ENCODE assay signal across 29 cellular contexts in genomic region chr14:33528655-33529054, GRCh38.
"Had no signal": no experiment of that assay in that cellular context is flagged by ENCODE, and none has a peak within 500 bp of the region (broad histone marks: within the 10 kb centered on the region; RNA-seq: fewer than 3 reads in every experiment).

No MANE protein-coding gene starts in this region.

- ATAC-seq: esophagus mucosa, gastrocnemius medialis, heart right ventricle, left cardiac atrium, left lung, left ventricle myocardium superior, lower lobe of right lung, mucosa of descending colon had no signal

- H3K36me3 Mint-ChIP-seq: mesothelial cell of epicardium, naive B cell had no signal

- H3K4me3 ChIP-seq: coronary artery, dorsolateral prefrontal cortex, esophagus squamous epithelium, gastrocnemius medialis, heart right ventricle, left lung, lower lobe of right lung, mucosa of descending colon had no signal

- H3K27me3 Mint-ChIP-seq: naive B cell had no signal

- FAIRE-seq: colon, endometrium, islet of Langerhans, keratinocyte had no signal

- H3K9me3 Mint-ChIP-seq: endodermal cell, mesothelial cell of epicardium had no signal

- DNase-seq: dermis blood vessel endothelial cell; dorsolateral prefrontal cortex; effector CD4-positive, alpha-beta T cell; effector memory CD4-positive, alpha-beta T cell; endodermal cell; erythroblast; esophagus squamous epithelium; foreskin fibroblast; foreskin melanocyte; gastrocnemius medialis; glutamatergic neuron; head of caudate nucleus; heart right ventricle; hippocampal formation; left cardiac atrium; left lung; left ventricle myocardium superior; lower lobe of right lung; mesenchymal stem cell; mucosa of descending colon; naive B cell had no signal

- H3K27me3 ChIP-seq: dorsolateral prefrontal cortex, esophagus squamous epithelium, gastrocnemius medialis, heart right ventricle, left lung had no signal

- H3K4me1 ChIP-seq: esophagus squamous epithelium, left lung, lower lobe of right lung had no signal

- H3K4me1 Mint-ChIP-seq: endodermal cell, naive B cell had no signal

- H3K27ac Mint-ChIP-seq: endodermal cell, mesothelial cell of epicardium had no signal

- H3K36me3 ChIP-seq: esophagus squamous epithelium, gastrocnemius medialis, heart right ventricle, left lung, lower lobe of right lung had no signal

- H3K9me3 ChIP-seq: esophagus squamous epithelium, gastrocnemius medialis, heart right ventricle, left lung, lower lobe of right lung, mucosa of descending colon had no signal

- H3K4me3 Mint-ChIP-seq: endodermal cell, mesothelial cell of epicardium, naive B cell had no signal

- H3K27ac ChIP-seq: coronary artery, dorsolateral prefrontal cortex, epithelial cell of prostate, esophagus squamous epithelium, gastrocnemius medialis, heart right ventricle, left lung, lower lobe of right lung had no signal
